In genomic region chr10:132412316-132413192, GRCh38 we compare ENCODE assay signal across 10 cellular contexts. TPM values are rescaled to one million over a fixed set of nuclear protein-coding genes. Genes with fewer than 3 reads are reported as not detected.
DNase-seq lines count a peak whose midpoint lies in the region; ATAC-seq, FAIRE-seq and TF ChIP-seq lines count a peak whose summit lies in the region.
"Had no signal": no experiment of that assay in that cellular context is flagged by ENCODE, and none has a peak within 500 bp of the region (broad histone marks: within the 10 kb centered on the region; RNA-seq: fewer than 3 reads in every experiment).

No MANE protein-coding gene starts in this region.

- no peak for FAIRE-seq in H54 (lab: Jason Lieb, UNC)

- H3K4me3 ChIP-seq in AG09309 (ENCODE audit: control insufficient read depth, low read depth, low read length), result no peak overlapping the region
- H3K4me3 ChIP-seq in WERI-Rb-1 (ENCODE audit: low read depth, low read length), result no peak overlapping the region
- H3K4me3 ChIP-seq in left ventricle myocardium inferior, result no peak overlapping the region
- no peak overlapping the region for H3K4me3 ChIP-seq in prostate gland

- H3K27me3 ChIP-seq in WERI-Rb-1 (ENCODE audit: insufficient read depth, low read depth, severe bottlenecking) (no peaks in the 10 kb centered on the region), left ventricle myocardium inferior (ENCODE audit: low read depth) (no peaks in the 10 kb centered on the region), prostate gland (replicated peaks; ENCODE audit: insufficient read depth) (no peaks in the 10 kb centered on the region)

- H3K27ac ChIP-seq in WERI-Rb-1 (peak overlapping the region; percentile 93), left ventricle myocardium inferior (replicated peaks) (peak overlapping the region; percentile 70), prostate gland (peak overlapping the region; percentile 95 to 98)

- no peak for ATAC-seq in GM18519 (IDR thresholded peaks at IDR 0.05; ENCODE audit: low FRiP score, unreplicated experiment)
- ATAC-seq: stimulated activated naive CD8-positive, alpha-beta T cell treated with anti-CD3 and anti-CD28 coated beads, Interleukin-15, Interleukin-2, amounts not matched to agents 100 U/mL and 50 U/mL, for 24 hours had no signal

- 60% methylated on average over 29 of the region's 29 CpGs for WGBS in prostate gland

- H3K9me3 ChIP-seq in WERI-Rb-1 (ENCODE audit: severe bottlenecking) (no peaks in the 10 kb centered on the region), left ventricle myocardium inferior (replicated peaks) (no peaks in the 10 kb centered on the region), prostate gland (no peaks in the 10 kb centered on the region)

- intact Hi-C loops in left ventricle myocardium inferior (cut with micrococcal nuclease) (no loop called here), prostate gland (cut with DNase I) (no loop called here)

- TF ChIP-seq CTCF in AG09309 (IDR thresholded peaks at IDR 0.05; ENCODE audit: control insufficient read depth, insufficient read depth, low read depth, low read length, missing control alignments) (no peak), WERI-Rb-1 (IDR thresholded peaks at IDR 0.05; ENCODE audit: low read depth, low read length) (no peak), left ventricle myocardium inferior (IDR thresholded peaks at IDR 0.05; ENCODE audit: borderline replicate concordance) (no peak), prostate gland (IDR thresholded peaks at IDR 0.05) (no peak)

- H3K36me3 ChIP-seq in WERI-Rb-1, result peaks cover 25% of the 10 kb centered on the region
- no peaks in the 10 kb centered on the region for H3K36me3 ChIP-seq in left ventricle myocardium inferior
- no peaks in the 10 kb centered on the region for H3K36me3 ChIP-seq in prostate gland

- TF ChIP-seq POLR2A in prostate gland (IDR thresholded peaks at IDR 0.05) (no peak), H54 (IDR thresholded peaks at IDR 0.05; ENCODE audit: low read depth, low read length) (no peak)

- DNase-seq in AG09309 (ENCODE audit: low read depth) (peak; percentile 40), WERI-Rb-1 (peak; percentile 78), left ventricle myocardium inferior (no peak), prostate gland (ENCODE audit: low spot score) (no peak), SKM-1 treated with dmso at 0.1 percent for 144 hours (lab: John Stamatoyannopoulos, UW; ENCODE audit: unreplicated experiment) (no peak), H54 (ENCODE audit: insufficient read length, low spot score) (no peak), DMS114 treated with DMSO at 0.1 percent for 48 hours (lab: John Stamatoyannopoulos, UW; ENCODE audit: unreplicated experiment) (no peak)
- DNase-seq: activated CD4-positive, alpha-beta memory T cell treated with anti-CD3 and anti-CD28 coated beads, Interleukin-2, amount 10 ng/mL, durations not matched to agents 7 days and 5 days; stimulated activated naive CD8-positive, alpha-beta T cell treated with anti-CD3 and anti-CD28 coated beads, Interleukin-15, Interleukin-2, amounts not matched to agents 100 U/mL and 50 U/mL, for 24 hours had no signal

- H3K4me1 ChIP-seq in left ventricle myocardium inferior (peaks cover 62% of the 10 kb centered on the region), prostate gland (replicated peaks) (peaks cover 53% of the 10 kb centered on the region)

RNA-seq across cellular contexts. Expression of gene PWWP2B, which starts 15.6 kb away (rescaled TPM):
- 17.2 TPM for total RNA-seq in left ventricle myocardium inferior
- total RNA-seq in prostate gland, result 10 to 100 TPM; 27.5 to 36.6 TPM

Comparison
In these comparisons a context has a peak if more than half of its experiments do, and no peak if none do; other contexts are left out.
1. DNase-seq: peak in AG09309 (single experiment) and WERI-Rb-1 (single experiment); none in left ventricle myocardium inferior (single experiment), prostate gland (single experiment), SKM-1 treated with dmso at 0.1 percent for 144 hours (single experiment), H54 (single experiment) and DMS114 treated with DMSO at 0.1 percent for 48 hours (single experiment).
2. Peak in every context shown above with its lines, with median percentiles within 50 percentile points of each other: H3K27ac ChIP-seq.